Comparison of ENCODE assay signal across 9 cellular contexts in genomic region chr22:32823024-32823730, GRCh38. TPM values are rescaled to one million over a fixed set of nuclear protein-coding genes. Genes with fewer than 3 reads are reported as not detected.
DNase-seq lines count a peak whose midpoint lies in the region; ATAC-seq, FAIRE-seq and TF ChIP-seq lines count a peak whose summit lies in the region.
"Had no signal": no experiment of that assay in that cellular context is flagged by ENCODE, and none has a peak within 500 bp of the region (broad histone marks: within the 10 kb centered on the region; RNA-seq: fewer than 3 reads in every experiment).

No MANE protein-coding gene starts in this region.

- H3K4me1 ChIP-seq in cardiac muscle cell (ENCODE audit: low read depth) (peaks cover 35% of the 10 kb centered on the region), transverse colon (peaks cover 9 to 31% (median 16%) of the 10 kb centered on the region in 4 donors)

- no peak for TF ChIP-seq EP300 in transverse colon (IDR thresholded peaks at IDR 0.05; ENCODE audit: low read depth)

- no peaks in the 10 kb centered on the region for H3K27me3 ChIP-seq in cardiac muscle cell
- no peaks in the 10 kb centered on the region for H3K27me3 ChIP-seq in transverse colon

- in situ Hi-C loops in transverse colon (cut with MboI; ENCODE audit: low pct_ligation_motif_present in 1 of 4, low pct_unique_long_range_greater_than_20kb in 1 of 4, low sequenced_read_pairs in 3 of 4): no loop called here

- no peak for FAIRE-seq in RCC 7860 (lab: Jason Lieb, UNC)
- FAIRE-seq: GM18507 had no signal

- DNase-seq in cardiac muscle cell (ENCODE audit: low read depth in 1 of 2, low spot score in 1 of 2) (peak; percentile 66 to 68), left ventricle myocardium superior (no peak), OCI-M1 (lab: John Stamatoyannopoulos, UW) (peak; percentile 37), foreskin fibroblast (peak in 1 of 2 donors; percentile 50), transverse colon (peak; percentile 45), RCC 7860 (ENCODE audit: low spot score) (no peak), SIG-M5 treated with dmso at 0.1 percent for 504 hours (lab: John Stamatoyannopoulos, UW; ENCODE audit: unreplicated experiment) (no peak), NCI-H345 treated with DMSO at 0.1 percent for 48 hours (lab: John Stamatoyannopoulos, UW; ENCODE audit: unreplicated experiment) (no peak)

- intact Hi-C loops in left ventricle myocardium superior (cut with micrococcal nuclease): no loop called here
- intact Hi-C loops in transverse colon (cut with DNase I; ENCODE audit: low total_unique reads): no loop called here

- peak; percentile 61 for TF ChIP-seq CTCF in cardiac muscle cell (IDR thresholded peaks at IDR 0.05; ENCODE audit: low read depth, low read length)
- TF ChIP-seq CTCF in foreskin fibroblast (IDR thresholded peaks at IDR 0.05; ENCODE audit: low read depth, low read length): peak; percentile 33
- peak; percentile 25 to 45 (median 36) for TF ChIP-seq CTCF in transverse colon (IDR thresholded peaks at IDR 0.05)

- H3K9me3 ChIP-seq in cardiac muscle cell (ENCODE audit: low read depth): no peaks in the 10 kb centered on the region
- no peaks in the 10 kb centered on the region for H3K9me3 ChIP-seq in transverse colon

- no peak overlapping the region for H3K27ac ChIP-seq in cardiac muscle cell
- H3K27ac ChIP-seq in transverse colon: no peak overlapping the region

- ATAC-seq in left ventricle myocardium superior: no peak

- H3K36me3 ChIP-seq in cardiac muscle cell: no peaks in the 10 kb centered on the region
- H3K36me3 ChIP-seq in transverse colon: no peaks in the 10 kb centered on the region

- TF ChIP-seq POLR2A in transverse colon (IDR thresholded peaks at IDR 0.05): no peak

- 59 to 100% methylated on average over 1 to 10 of the region's 10 CpGs for WGBS in transverse colon (ENCODE audit: low coverage in 1 of 2), 2 donors

- H3K4me3 ChIP-seq in cardiac muscle cell (no peak overlapping the region), foreskin fibroblast (ENCODE audit: low read depth in 1 of 2, low read length in 2 of 2) (no peak overlapping the region), transverse colon (no peak overlapping the region)

RNA-seq across cellular contexts. Expression of gene TIMP3, which starts 21.7 kb away (rescaled TPM):
- total RNA-seq in cardiac muscle cell (72.8 and 91.3 TPM in 2 replicates), left ventricle myocardium superior (256 TPM), transverse colon (100 to 1,000 TPM in 1 of 4 donors, 10 to 100 TPM in 3; 49.7 to 158 (median 62.4) TPM)
- 85.9 and 126 TPM in 2 replicates for polyA plus RNA-seq in cardiac muscle cell

Comparison
In these comparisons a context has a peak if more than half of its experiments do, and no peak if none do; other contexts are left out.
1. DNase-seq: peak in cardiac muscle cell (2 of 2), OCI-M1 (single experiment) and transverse colon (single experiment); none in left ventricle myocardium superior (single experiment), RCC 7860 (single experiment), SIG-M5 treated with dmso at 0.1 percent for 504 hours (single experiment) and NCI-H345 treated with DMSO at 0.1 percent for 48 hours (single experiment).
2. Peak in every context shown above with its lines, with median percentiles within 50 percentile points of each other: CTCF ChIP-seq.